In the genomic region with DNA sequence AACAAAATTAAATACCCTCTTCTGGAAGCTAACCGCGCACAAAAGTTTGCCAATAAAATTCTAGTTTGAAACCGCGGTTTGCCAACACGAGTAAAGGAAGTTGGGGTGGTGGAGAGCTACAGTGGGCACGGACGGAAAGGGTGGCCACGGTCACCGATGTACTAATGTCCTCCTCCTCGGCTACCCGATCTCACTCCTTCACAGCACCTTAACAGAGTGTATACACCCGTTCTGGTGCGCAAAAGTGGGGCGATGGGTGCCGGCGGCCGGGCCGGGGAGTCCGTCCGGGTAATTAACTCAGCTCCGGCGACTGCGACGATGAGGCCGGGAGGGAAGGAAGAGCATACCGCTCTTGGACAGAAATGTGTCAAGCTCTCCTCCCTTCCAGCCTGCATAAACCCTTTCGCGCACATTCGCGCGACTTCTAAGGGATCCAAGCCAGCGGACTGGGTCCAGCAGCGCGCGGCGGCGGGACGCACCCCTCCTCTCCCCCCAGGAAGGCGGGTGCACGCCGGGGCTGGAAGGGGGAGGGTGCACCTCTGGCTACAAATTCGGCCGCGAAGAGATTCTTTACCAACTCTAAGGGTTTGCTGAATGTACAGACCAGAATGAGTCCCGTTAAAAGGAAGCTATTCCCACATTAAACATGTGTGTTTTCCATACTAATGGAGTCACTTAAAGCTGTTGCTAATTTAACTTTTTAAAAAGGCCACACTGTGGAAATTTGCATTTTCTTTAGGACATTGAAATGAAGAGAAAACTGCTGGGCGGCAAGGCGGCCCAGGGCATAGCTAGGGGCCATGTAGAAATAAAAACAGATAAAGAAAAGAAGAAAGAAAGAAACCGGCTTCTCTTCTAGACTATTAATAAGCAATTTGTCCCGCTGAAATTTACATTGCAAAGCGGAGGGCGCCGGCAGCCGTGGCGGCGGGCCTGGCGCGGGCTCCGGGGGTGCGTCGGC, we compare ENCODE assay signal across 8 cellular contexts. TPM values are rescaled to one million over a fixed set of nuclear protein-coding genes. Genes with fewer than 3 reads are reported as not detected.
DNase-seq lines count a peak whose midpoint lies in the region; TF ChIP-seq lines count a peak whose summit lies in the region.

No MANE protein-coding gene starts in this region.

- in situ Hi-C loops in HAP-1 (cut with MboI; ENCODE audit: low sequenced_read_pairs): loop anchor here (10.0 to 25.0 kb wide), 4 partner anchors 508 to 1833 kb away; partner anchors contain the start of genes MGMT and MKI67

- TF ChIP-seq CTCF in brain (conservative IDR thresholded peaks at IDR 0.05): no peak
- TF ChIP-seq CTCF in neural crest cell (conservative IDR thresholded peaks at IDR 0.05): no peak

- peaks cover 6 to 26% (median 15%) of the 10 kb centered on the region in 4 donors for H3K4me1 Mint-ChIP-seq in CD4-positive, alpha-beta memory T cell
- peaks cover 39% of the 10 kb centered on the region for H3K4me1 Mint-ChIP-seq in brain
- H3K4me1 Mint-ChIP-seq in neural crest cell: peaks cover 33% of the 10 kb centered on the region

- POLR2A ChIA-PET in CD4-positive, alpha-beta memory T cell (lab: Charles Lee; ENCODE audit: partially characterized antibody): no interaction called here

- H3K4me3 ChIP-seq in CD4-positive, alpha-beta memory T cell (ENCODE audit: low read length in 2 of 2): no peak overlapping the region
- peak overlapping the region; percentile 35 for H3K4me3 ChIP-seq in HAP-1

- H3K4me1 ChIP-seq in CD4-positive, alpha-beta memory T cell (ENCODE audit: insufficient read depth, low read length): no peaks in the 10 kb centered on the region
- H3K4me1 ChIP-seq in HAP-1: peaks cover 11% of the 10 kb centered on the region

- H3K27me3 Mint-ChIP-seq in CD4-positive, alpha-beta memory T cell: peaks cover 40 to 47% of the 10 kb centered on the region in 2 donors
- H3K27me3 Mint-ChIP-seq in brain (peaks cover 91% of the 10 kb centered on the region), neural crest cell (ENCODE audit: low read depth) (peaks cover 90% of the 10 kb centered on the region)

- no peaks in the 10 kb centered on the region for H3K36me3 ChIP-seq in CD4-positive, alpha-beta memory T cell (ENCODE audit: insufficient read depth, low read length)
- no peaks in the 10 kb centered on the region for H3K36me3 ChIP-seq in HAP-1 (replicated peaks)

- CTCF ChIA-PET in CD4-positive, alpha-beta memory T cell (lab: Charles Lee; ENCODE audit: partially characterized antibody): interaction anchor here (0.6 kb wide), 1 partner anchor 939 kb away, joined by 3 read pairs; no protein-coding TSS in a partner anchor

- H3K27ac Mint-ChIP-seq in CD4-positive, alpha-beta memory T cell: peak overlapping the region in 3 of 7 donors; percentile 29 to 68 (median 38)
- H3K27ac Mint-ChIP-seq in brain: peak overlapping the region in 2 of 5 experiments; percentile 20 to 78
- no peak overlapping the region for H3K27ac Mint-ChIP-seq in neural crest cell (ENCODE audit: unreplicated experiment)

- H3K27ac ChIP-seq in CD4-positive, alpha-beta memory T cell (ENCODE audit: low read depth, low read length): no peak overlapping the region

- DNase-seq in CD4-positive, alpha-beta memory T cell: no peak
- peak; percentile 47 to 49 for DNase-seq in HAP-1 (ENCODE audit: low spot score in 2 of 2)
- no peak for DNase-seq in neural crest cell (ENCODE audit: low read depth, low spot score)
- DNase-seq in stimulated activated CD8-positive, alpha-beta memory T cell treated with anti-CD3 and anti-CD28 coated beads, Interleukin-4, amount 100 ng/mL, for 48 hours: no peak
- no peak for DNase-seq in SHP77 (lab: John Stamatoyannopoulos, UW)
- no peak for DNase-seq in OCI-M2 (lab: John Stamatoyannopoulos, UW; ENCODE audit: unreplicated experiment)
- DNase-seq in Ammon's horn (ENCODE audit: low spot score): no peak

- intact Hi-C loops in CD4-positive, alpha-beta memory T cell (cut with micrococcal nuclease): loop anchor here (10.0 kb wide), 1 partner anchor 1706 kb away; no protein-coding TSS in a partner anchor

- peaks cover 0 to 15% (median under 1%) of the 10 kb centered on the region in 8 donors for H3K9me3 Mint-ChIP-seq in CD4-positive, alpha-beta memory T cell
- H3K9me3 Mint-ChIP-seq in brain (peaks cover 0 to 4% (median 0%) of the 10 kb centered on the region in 5 experiments), neural crest cell (no peaks in the 10 kb centered on the region)

- H3K9me3 ChIP-seq in CD4-positive, alpha-beta memory T cell (ENCODE audit: control insufficient read depth in 1 of 2, low read length in 2 of 2): no peaks in the 10 kb centered on the region
- peaks cover 8% of the 10 kb centered on the region for H3K9me3 ChIP-seq in HAP-1

- H3K27me3 ChIP-seq in CD4-positive, alpha-beta memory T cell (ENCODE audit: insufficient read depth, low read length): peaks cover 25% of the 10 kb centered on the region
- H3K27me3 ChIP-seq in HAP-1 (ENCODE audit: low read depth): peaks cover 16% of the 10 kb centered on the region

- no peaks in the 10 kb centered on the region for H3K36me3 Mint-ChIP-seq in CD4-positive, alpha-beta memory T cell
- H3K36me3 Mint-ChIP-seq in brain: no peaks in the 10 kb centered on the region
- no peaks in the 10 kb centered on the region for H3K36me3 Mint-ChIP-seq in neural crest cell (ENCODE audit: low read depth)

- H3K4me3 Mint-ChIP-seq in CD4-positive, alpha-beta memory T cell: peak overlapping the region in 6 of 8 donors; percentile 9 to 84 (median 53)
- H3K4me3 Mint-ChIP-seq in brain (peak overlapping the region; percentile 83 to 93 (median 88)), neural crest cell (peak overlapping the region; percentile 86)

RNA-seq across cellular contexts. Expression of gene EBF3, which starts 6.6 kb away (rescaled TPM):
- total RNA-seq in CD4-positive, alpha-beta memory T cell: not detected
- polyA plus RNA-seq in CD4-positive, alpha-beta memory T cell: not detected
- polyA plus RNA-seq in brain (ENCODE audit: insufficient read depth, low read depth, low replicate concordance): 22.3 TPM
- total RNA-seq in neural crest cell: 11.2 and 11.6 TPM in 2 replicates

Comparison
In these comparisons a context has a peak if more than half of its experiments do, and no peak if none do; other contexts are left out.
1. DNase-seq: peak in HAP-1 (2 of 2); none in CD4-positive, alpha-beta memory T cell (0 of 5), neural crest cell (single experiment), stimulated activated CD8-positive, alpha-beta memory T cell treated with anti-CD3 and anti-CD28 coated beads, Interleukin-4, amount 100 ng/mL, for 48 hours (single experiment), SHP77 (0 of 2), OCI-M2 (single experiment) and Ammon's horn (single experiment).
2. RNA of gene EBF3, which starts 6.6 kb away (total RNA-seq): 11.2 to 11.6 TPM in neural crest cell; not detected in CD4-positive, alpha-beta memory T cell; every median in the first group is over 10 times any median in the second.
3. Peak in every context shown above with its lines, with median percentiles within 50 percentile points of each other: H3K4me3 Mint-ChIP-seq.